ENCODE assay signal across 22 cellular contexts in the genomic region with DNA sequence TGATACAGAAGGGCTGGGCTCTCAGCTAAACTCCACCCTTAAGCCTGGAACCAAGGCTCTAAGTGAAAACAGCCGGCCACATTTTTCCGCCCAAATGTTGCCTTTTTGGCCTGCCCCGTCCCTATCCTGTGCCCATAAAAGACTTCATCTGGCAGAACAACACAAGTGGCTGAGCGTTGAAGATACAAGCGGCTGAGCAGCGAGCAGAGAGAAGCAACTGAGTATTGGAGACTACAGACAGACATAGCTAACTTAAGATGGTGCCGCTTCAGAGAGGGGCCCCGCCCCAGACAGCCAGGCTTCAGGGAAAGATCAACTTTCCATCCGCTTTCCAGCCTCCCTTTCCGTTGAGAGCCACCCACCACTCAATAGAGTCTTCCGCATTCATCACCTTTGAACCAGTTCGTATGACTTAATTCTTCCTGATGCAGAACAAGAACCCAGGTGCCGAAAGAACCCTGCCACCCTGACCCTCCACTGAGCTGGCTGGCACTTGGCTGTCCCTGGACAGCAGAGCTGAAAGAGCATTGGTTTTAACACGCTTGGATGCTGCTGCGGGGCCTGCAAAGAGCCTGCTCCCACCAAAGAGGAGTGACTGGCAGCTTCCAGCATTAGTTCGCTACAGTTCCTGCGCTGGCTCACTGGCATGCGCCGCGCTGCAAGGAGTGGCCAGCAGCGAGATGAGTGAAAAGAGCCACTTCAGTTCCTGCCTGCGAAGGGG.
DNase-seq lines count a peak whose midpoint lies in the region; ATAC-seq, FAIRE-seq and TF ChIP-seq lines count a peak whose summit lies in the region.
"Had no signal": no experiment of that assay in that cellular context is flagged by ENCODE, and none has a peak within 500 bp of the region (broad histone marks: within the 10 kb centered on the region; RNA-seq: fewer than 3 reads in every experiment).

No MANE protein-coding gene starts in this region.

- H3K79me2 ChIP-seq in astrocyte (ENCODE audit: insufficient read depth, low read length) (no peaks in the 10 kb centered on the region), osteoblast (ENCODE audit: insufficient read depth, low read length) (no peaks in the 10 kb centered on the region)
- H3K79me2 ChIP-seq: parathyroid adenoma had no signal

- no peak overlapping the region for H3K4me2 ChIP-seq in astrocyte (ENCODE audit: low read length)
- H3K4me2 ChIP-seq in osteoblast (ENCODE audit: insufficient read depth, low read length) = no peak overlapping the region

- H3K27ac ChIP-seq in astrocyte (ENCODE audit: low read depth, low read length) = no peak overlapping the region
- H3K27ac ChIP-seq in osteoblast (ENCODE audit: low read depth, low read length) = no peak overlapping the region
- H3K27ac ChIP-seq: HL-60, parathyroid adenoma, thyroid gland had no signal

- H3K27me3 ChIP-seq in astrocyte (ENCODE audit: insufficient read depth, low read length) (no peaks in the 10 kb centered on the region), osteoblast (ENCODE audit: insufficient read depth, low read length) (no peaks in the 10 kb centered on the region)
- H3K27me3 ChIP-seq: thyroid gland had no signal

- no peaks in the 10 kb centered on the region for H3K36me3 Mint-ChIP-seq in astrocyte (ENCODE audit: low read depth, unreplicated experiment)
- H3K36me3 Mint-ChIP-seq: CD4-positive, CD25-positive, alpha-beta regulatory T cell had no signal

- no peaks in the 10 kb centered on the region for H3K9me3 Mint-ChIP-seq in astrocyte (ENCODE audit: unreplicated experiment)

- H3K4me1 ChIP-seq in astrocyte (ENCODE audit: insufficient read depth, low read length) (peaks cover 11% of the 10 kb centered on the region), osteoblast (ENCODE audit: insufficient read depth, low read length) (peaks cover 11% of the 10 kb centered on the region)
- H3K4me1 ChIP-seq: parathyroid adenoma had no signal

- H3K9me3 ChIP-seq in astrocyte (ENCODE audit: insufficient read depth, low read depth, low read length) (no peaks in the 10 kb centered on the region), osteoblast (ENCODE audit: low read depth, low read length) (no peaks in the 10 kb centered on the region)
- H3K9me3 ChIP-seq: thyroid gland had no signal

- peak; percentile 36 for DNase-seq in AG08395 (ENCODE audit: low spot score)
- no peak for DNase-seq in H54 (ENCODE audit: insufficient read length, low spot score)
- DNase-seq in astrocyte (ENCODE audit: low read depth) = no peak
- DNase-seq in osteoblast (ENCODE audit: insufficient read length, low spot score, missing footprints) = no peak
- no peak for DNase-seq in GM12892 (ENCODE audit: insufficient read length)
- no peak for DNase-seq in HuH-7.5 (ENCODE audit: low spot score)
- no peak for DNase-seq in amniotic stem cell (lab: John Stamatoyannopoulos, UW)
- DNase-seq: CD4-positive, CD25-positive, alpha-beta regulatory T cell; dermis blood vessel endothelial cell; DMS79; MV-4-11; NCI-H2081; NCI-H526 had no signal

- H3K36me3 ChIP-seq in astrocyte (ENCODE audit: insufficient read depth, low read length) (no peaks in the 10 kb centered on the region), osteoblast (ENCODE audit: insufficient read depth, low read length) (no peaks in the 10 kb centered on the region)
- H3K36me3 ChIP-seq: thyroid gland had no signal

- TF ChIP-seq POLR2A in H54 (IDR thresholded peaks at IDR 0.05; ENCODE audit: low read depth, low read length) (no peak; the same call in 1 of the 2 replicates), GM12892 (IDR thresholded peaks at IDR 0.05; ENCODE audit: low read depth, low read length) (no peak)

- ATAC-seq in HG02642 (IDR thresholded peaks at IDR 0.05; ENCODE audit: poor library complexity, unreplicated experiment) = no peak
- ATAC-seq: activated CD4-positive, CD25-positive, alpha-beta regulatory T cell treated with anti-CD3 and anti-CD28 coated beads, Interleukin-2, amount 50 U/mL, for 24 hours; activated T-helper 17 cell treated with anti-CD3 and anti-CD28 coated beads, Interleukin-2, amount 50 U/mL, for 72 hours had no signal

- H4K20me1 ChIP-seq in astrocyte (ENCODE audit: insufficient read depth, low read length) (no peaks in the 10 kb centered on the region), osteoblast (ENCODE audit: insufficient read depth, low read length) (no peaks in the 10 kb centered on the region)

- H3K4me3 Mint-ChIP-seq in astrocyte (ENCODE audit: unreplicated experiment) = no peak overlapping the region
- H3K4me3 Mint-ChIP-seq: activated T-helper 17 cell treated with anti-CD3 and anti-CD28 coated beads, Interleukin-2, amount 50 U/mL, for 72 hours; CD4-positive, CD25-positive, alpha-beta regulatory T cell; T-helper 2 cell treated with Interferon-gamma antibody and Interleukin-4, amounts not matched to agents 5 μg/mL and 100 μg/mL, for 36 hours had no signal

- H2AFZ ChIP-seq in astrocyte (ENCODE audit: low read depth, low read length) (peak overlapping the region; percentile 28), osteoblast (ENCODE audit: low read length) (peak overlapping the region; percentile 39)
- H2AFZ ChIP-seq: parathyroid adenoma had no signal

- H3K27me3 Mint-ChIP-seq in astrocyte (ENCODE audit: low read depth, unreplicated experiment) = no peaks in the 10 kb centered on the region
- H3K27me3 Mint-ChIP-seq: activated T-helper 17 cell treated with anti-CD3 and anti-CD28 coated beads, Interleukin-2, amount 50 U/mL, for 72 hours; CD4-positive, CD25-positive, alpha-beta regulatory T cell had no signal

- H3K4me3 ChIP-seq in astrocyte (ENCODE audit: insufficient read depth, low read depth, low read length) (no peak overlapping the region), osteoblast (ENCODE audit: insufficient read depth, low read length) (no peak overlapping the region)
- H3K4me3 ChIP-seq: thyroid gland had no signal

- H3K4me1 Mint-ChIP-seq in astrocyte (ENCODE audit: low read depth, unreplicated experiment) = peaks cover 13% of the 10 kb centered on the region
- H3K4me1 Mint-ChIP-seq: activated T-helper 17 cell treated with anti-CD3 and anti-CD28 coated beads, Interleukin-2, amount 50 U/mL, for 72 hours; CD4-positive, CD25-positive, alpha-beta regulatory T cell had no signal

- H3K27ac Mint-ChIP-seq in astrocyte (ENCODE audit: unreplicated experiment) = peak overlapping the region; percentile 14
- H3K27ac Mint-ChIP-seq: activated T-helper 17 cell treated with anti-CD3 and anti-CD28 coated beads, Interleukin-2, amount 50 U/mL, for 72 hours; CD4-positive, CD25-positive, alpha-beta regulatory T cell; T-helper 2 cell treated with Interferon-gamma antibody and Interleukin-4, amounts not matched to agents 5 μg/mL and 100 μg/mL, for 36 hours had no signal

- FAIRE-seq in H54 (lab: Jason Lieb, UNC) (peak; percentile 64), astrocyte (lab: Jason Lieb, UNC) (no peak), GM12892 (lab: Jason Lieb, UNC) (no peak)
- FAIRE-seq: A204.1, GM18507 had no signal

- TF ChIP-seq CTCF in astrocyte (IDR thresholded peaks at IDR 0.05; ENCODE audit: insufficient read depth, low read depth, low read length) (no peak), osteoblast (IDR thresholded peaks at IDR 0.05; ENCODE audit: extremely low read depth, low read depth, low read length) (no peak)

- no peak overlapping the region for H3K9ac ChIP-seq in astrocyte (ENCODE audit: low read length)
- H3K9ac ChIP-seq: parathyroid adenoma had no signal
